ENCODE assay signal across 1 cellular context in genomic region chr20:57130160-57130772, GRCh38.
A peak's percentile ranks its signal among the peaks of the same experiment; 100 is the strongest.
TF ChIP-seq lines count a peak whose summit lies in the region.

No MANE protein-coding gene starts in this region.

TF ChIP-seq in HepG2, 621 proteins besides CTCF, POLR2A, EP300 and RAD21 (continued from another document and continues in another):
- TF ChIP-seq ARID3A (IDR thresholded peaks at IDR 0.05; ENCODE audit: low read depth, low read length) (no peak; the same call in 1 of the 2 replicates), CREM (IDR thresholded peaks at IDR 0.05) (peak; percentile 69), CREM (CRISPR knock-in tag; IDR thresholded peaks at IDR 0.05) (no peak), NFYB (CRISPR knock-in tag; IDR thresholded peaks at IDR 0.05) (no peak), MTF1 (CRISPR knock-in tag; IDR thresholded peaks at IDR 0.05) (no peak), KDM3A (CRISPR knock-in tag; IDR thresholded peaks at IDR 0.05; ENCODE audit: low read depth) (peak; percentile 87; the same call in 1 of the 2 replicates), EHMT2 (IDR thresholded peaks at IDR 0.05; ENCODE audit: borderline replicate concordance, low read depth, low read length) (peak; percentile 78; the same call in 1 of the 2 replicates), ZNF121 (CRISPR knock-in tag; IDR thresholded peaks at IDR 0.05) (peak; percentile 71), NR0B2 (CRISPR knock-in tag; IDR thresholded peaks at IDR 0.05) (no peak), ZNF180 (CRISPR knock-in tag; IDR thresholded peaks at IDR 0.05; ENCODE audit: borderline replicate concordance, low read depth) (no peak), ATM (IDR thresholded peaks at IDR 0.05; ENCODE audit: borderline replicate concordance) (no peak; the same call in 1 of the 2 replicates), ZNF879 (CRISPR knock-in tag; IDR thresholded peaks at IDR 0.05) (no peak), ZFP36 (IDR thresholded peaks at IDR 0.05; ENCODE audit: borderline replicate concordance, low read depth, low read length, partially characterized antibody) (peak; percentile 33), ZBTB8A (CRISPR knock-in tag; IDR thresholded peaks at IDR 0.05; ENCODE audit: borderline replicate concordance, low read depth) (no peak), ATF2 (CRISPR knock-in tag; IDR thresholded peaks at IDR 0.05) (peak; percentile 89; the same call in 1 of the 2 replicates), ZNF329 (CRISPR knock-in tag; IDR thresholded peaks at IDR 0.05; ENCODE audit: low read depth) (no peak), MED13 (CRISPR knock-in tag; IDR thresholded peaks at IDR 0.05) (no peak), CREB3 (CRISPR knock-in tag; IDR thresholded peaks at IDR 0.05) (no peak), ZFYVE20 (CRISPR knock-in tag; IDR thresholded peaks at IDR 0.05; ENCODE audit: borderline replicate concordance, low read depth) (no peak), ERF (CRISPR knock-in tag; IDR thresholded peaks at IDR 0.05) (0 out of 2 replicates have a peak, but pooled peaks have one; percentile 67), NR3C1 (CRISPR knock-in tag; IDR thresholded peaks at IDR 0.05) (no peak), ZNF614 (CRISPR knock-in tag; IDR thresholded peaks at IDR 0.05; ENCODE audit: borderline replicate concordance) (peak; percentile 70; the same call in 1 of the 2 replicates), TOPORS (CRISPR knock-in tag; IDR thresholded peaks at IDR 0.05) (peak; percentile 87), TBP (CRISPR knock-in tag; IDR thresholded peaks at IDR 0.05) (no peak), ZNF543 (CRISPR knock-in tag; IDR thresholded peaks at IDR 0.05) (no peak), RNF219 (CRISPR knock-in tag; IDR thresholded peaks at IDR 0.05) (no peak), ZNF605 (CRISPR knock-in tag; IDR thresholded peaks at IDR 0.05) (no peak), THAP7 (CRISPR knock-in tag; IDR thresholded peaks at IDR 0.05) (no peak), CHD4 (IDR thresholded peaks at IDR 0.05; ENCODE audit: borderline replicate concordance, low read length) (no peak), ZNF264 (CRISPR knock-in tag; IDR thresholded peaks at IDR 0.05) (peak; percentile 87), SKIL (CRISPR knock-in tag; IDR thresholded peaks at IDR 0.05; ENCODE audit: borderline replicate concordance) (peak; percentile 70), RAD51 (IDR thresholded peaks at IDR 0.05; ENCODE audit: borderline replicate concordance) (no peak), SOX6 (IDR thresholded peaks at IDR 0.05) (no peak), SOX6 (CRISPR knock-in tag; IDR thresholded peaks at IDR 0.05) (peak; percentile 92), ZNF251 (CRISPR knock-in tag; IDR thresholded peaks at IDR 0.05) (no peak), SMARCC2 (IDR thresholded peaks at IDR 0.05) (no peak), ZNF737 (CRISPR knock-in tag; IDR thresholded peaks at IDR 0.05; ENCODE audit: borderline replicate concordance) (no peak; the same call in 1 of the 2 replicates), CHCHD3 (CRISPR knock-in tag; IDR thresholded peaks at IDR 0.05) (no peak), GABPB1 (CRISPR knock-in tag; IDR thresholded peaks at IDR 0.05) (peak; percentile 65), ZNF33B (CRISPR knock-in tag; IDR thresholded peaks at IDR 0.05) (peak; percentile 94; the same call in 1 of the 2 replicates), FOXA1 (IDR thresholded peaks at IDR 0.05) (no peak), FOXA1 (CRISPR knock-in tag; IDR thresholded peaks at IDR 0.05) (peak; percentile 99), PAX8 (CRISPR knock-in tag; IDR thresholded peaks at IDR 0.05; ENCODE audit: borderline replicate concordance) (no peak), ZNF670 (CRISPR knock-in tag; IDR thresholded peaks at IDR 0.05; ENCODE audit: borderline replicate concordance) (peak; percentile 99), SRF (IDR thresholded peaks at IDR 0.05; ENCODE audit: low read depth, low read length) (no peak), DR1 (CRISPR knock-in tag; IDR thresholded peaks at IDR 0.05) (no peak), DMAP1 (CRISPR knock-in tag; IDR thresholded peaks at IDR 0.05) (peak; percentile 44; the same call in 1 of the 2 replicates), RNF2 (conservative IDR thresholded peaks at IDR 0.05; ENCODE audit: low read depth) (peak; percentile 78), MYC (CRISPR knock-in tag; IDR thresholded peaks at IDR 0.05; ENCODE audit: borderline replicate concordance) (peak; percentile 61), PITX1 (CRISPR knock-in tag; IDR thresholded peaks at IDR 0.05) (peak; percentile 94), NRL (CRISPR knock-in tag; IDR thresholded peaks at IDR 0.05; ENCODE audit: borderline replicate concordance) (peak; percentile 86), ZNF878 (CRISPR knock-in tag; IDR thresholded peaks at IDR 0.05) (no peak), ZNF256 (CRISPR knock-in tag; conservative IDR thresholded peaks at IDR 0.05) (no peak), ZNF546 (CRISPR knock-in tag; conservative IDR thresholded peaks at IDR 0.05) (no peak), HCFC1 (IDR thresholded peaks at IDR 0.05; ENCODE audit: low read depth, low read length) (no peak; the same call in 1 of the 2 replicates), IRF2 (CRISPR knock-in tag; IDR thresholded peaks at IDR 0.05) (peak; percentile 75)
- TF ChIP-seq, protein P1, sequence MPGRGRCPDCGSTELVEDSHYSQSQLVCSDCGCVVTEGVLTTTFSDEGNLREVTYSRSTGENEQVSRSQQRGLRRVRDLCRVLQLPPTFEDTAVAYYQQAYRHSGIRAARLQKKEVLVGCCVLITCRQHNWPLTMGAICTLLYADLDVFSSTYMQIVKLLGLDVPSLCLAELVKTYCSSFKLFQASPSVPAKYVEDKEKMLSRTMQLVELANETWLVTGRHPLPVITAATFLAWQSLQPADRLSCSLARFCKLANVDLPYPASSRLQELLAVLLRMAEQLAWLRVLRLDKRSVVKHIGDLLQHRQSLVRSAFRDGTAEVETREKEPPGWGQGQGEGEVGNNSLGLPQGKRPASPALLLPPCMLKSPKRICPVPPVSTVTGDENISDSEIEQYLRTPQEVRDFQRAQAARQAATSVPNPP (CRISPR knock-in tag; IDR thresholded peaks at IDR 0.05): peak; percentile 82; the same call in 1 of the 2 replicates
- TF ChIP-seq, protein P2, sequence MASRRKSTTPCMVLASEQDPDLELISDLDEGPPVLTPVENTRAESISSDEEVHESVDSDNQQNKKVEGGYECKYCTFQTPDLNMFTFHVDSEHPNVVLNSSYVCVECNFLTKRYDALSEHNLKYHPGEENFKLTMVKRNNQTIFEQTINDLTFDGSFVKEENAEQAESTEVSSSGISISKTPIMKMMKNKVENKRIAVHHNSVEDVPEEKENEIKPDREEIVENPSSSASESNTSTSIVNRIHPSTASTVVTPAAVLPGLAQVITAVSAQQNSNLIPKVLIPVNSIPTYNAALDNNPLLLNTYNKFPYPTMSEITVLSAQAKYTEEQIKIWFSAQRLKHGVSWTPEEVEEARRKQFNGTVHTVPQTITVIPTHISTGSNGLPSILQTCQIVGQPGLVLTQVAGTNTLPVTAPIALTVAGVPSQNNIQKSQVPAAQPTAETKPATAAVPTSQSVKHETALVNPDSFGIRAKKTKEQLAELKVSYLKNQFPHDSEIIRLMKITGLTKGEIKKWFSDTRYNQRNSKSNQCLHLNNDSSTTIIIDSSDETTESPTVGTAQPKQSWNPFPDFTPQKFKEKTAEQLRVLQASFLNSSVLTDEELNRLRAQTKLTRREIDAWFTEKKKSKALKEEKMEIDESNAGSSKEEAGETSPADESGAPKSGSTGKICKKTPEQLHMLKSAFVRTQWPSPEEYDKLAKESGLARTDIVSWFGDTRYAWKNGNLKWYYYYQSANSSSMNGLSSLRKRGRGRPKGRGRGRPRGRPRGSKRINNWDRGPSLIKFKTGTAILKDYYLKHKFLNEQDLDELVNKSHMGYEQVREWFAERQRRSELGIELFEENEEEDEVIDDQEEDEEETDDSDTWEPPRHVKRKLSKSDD (CRISPR knock-in tag; IDR thresholded peaks at IDR 0.05; ENCODE audit: low read depth): peak; percentile 90; the same call in 1 of the 2 replicates
- TF ChIP-seq, protein P3, sequence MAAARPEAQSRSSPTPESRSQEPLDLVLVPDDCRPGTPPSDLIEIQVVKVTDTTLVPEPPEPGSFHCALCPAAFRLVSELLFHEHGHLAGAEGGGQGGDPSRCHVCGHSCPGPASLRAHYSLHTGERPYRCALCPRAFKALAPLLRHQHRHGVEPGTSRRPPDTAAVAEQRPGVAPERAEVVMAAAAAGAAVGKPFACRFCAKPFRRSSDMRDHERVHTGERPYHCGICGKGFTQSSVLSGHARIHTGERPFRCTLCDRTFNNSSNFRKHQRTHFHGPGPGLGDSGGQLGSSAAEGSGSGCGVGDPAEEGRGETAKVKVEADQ (CRISPR knock-in tag; IDR thresholded peaks at IDR 0.05; ENCODE audit: borderline replicate concordance): peak; percentile 92
